1 cellular context compared by ENCODE assay signal in genomic region chr16:27999687-28000086, GRCh38.
TF ChIP-seq lines count a peak whose summit lies in the region.

No MANE protein-coding gene starts in this region.

TF ChIP-seq in HepG2, 621 proteins besides CTCF, POLR2A, EP300 and RAD21 (continued from another document):
- TF ChIP-seq USF2 (IDR thresholded peaks at IDR 0.05; ENCODE audit: low read depth, low read length) (peak; percentile 20; the same call in 1 of the 2 replicates), USF2 (CRISPR knock-in tag; IDR thresholded peaks at IDR 0.05; ENCODE audit: borderline replicate concordance) (no peak), KAT8 (CRISPR knock-in tag; IDR thresholded peaks at IDR 0.05) (no peak), ZSCAN20 (CRISPR knock-in tag; IDR thresholded peaks at IDR 0.05; ENCODE audit: borderline replicate concordance) (no peak), ZNF143 (CRISPR knock-in tag; IDR thresholded peaks at IDR 0.05) (peak; percentile 68), NFYC (CRISPR knock-in tag; IDR thresholded peaks at IDR 0.05) (peak; percentile 61; the same call in 1 of the 2 replicates), NFYB (CRISPR knock-in tag; IDR thresholded peaks at IDR 0.05) (peak; percentile 67)
